ENCODE assay signal across 19 cellular contexts in genomic region chr7:80662252-80662651, GRCh38. TPM values are rescaled to one million over a fixed set of nuclear protein-coding genes. Genes with fewer than 3 reads are reported as not detected.
DNase-seq lines count a peak whose midpoint lies in the region; ATAC-seq, FAIRE-seq and TF ChIP-seq lines count a peak whose summit lies in the region.
"Had no signal": no experiment of that assay in that cellular context is flagged by ENCODE, and none has a peak within 500 bp of the region (broad histone marks: within the 10 kb centered on the region; RNA-seq: fewer than 3 reads in every experiment).

No MANE protein-coding gene starts in this region.

- TF ChIP-seq POLR2A in heart left ventricle (IDR thresholded peaks at IDR 0.05): no peak
- TF ChIP-seq POLR2A in erythroblast (IDR thresholded peaks at IDR 0.05; ENCODE audit: low read length): peak; percentile 54

- H3K27me3 ChIP-seq in heart left ventricle: no peaks in the 10 kb centered on the region
- H3K27me3 ChIP-seq in right atrium auricular region: no peaks in the 10 kb centered on the region
- H3K27me3 ChIP-seq in subcutaneous abdominal adipose tissue (ENCODE audit: control insufficient read depth in 5 of 5, insufficient read depth in 4 of 5, low read length in 5 of 5): no peaks in the 10 kb centered on the region

- ATAC-seq in heart left ventricle (peak in 3 of 4 donors; percentile 12 to 39 (median 34)), GM19455 (IDR thresholded peaks at IDR 0.05; ENCODE audit: unreplicated experiment) (no peak)
- ATAC-seq: CD8-positive, alpha-beta T cell; HCT116 had no signal

- H3K9ac ChIP-seq in kidney (ENCODE audit: low read length in 2 of 2) (no peak overlapping the region), subcutaneous abdominal adipose tissue (ENCODE audit: low read length in 5 of 5) (no peak overlapping the region)

- TF ChIP-seq CTCF in heart left ventricle (IDR thresholded peaks at IDR 0.05) (no peak), right atrium auricular region (IDR thresholded peaks at IDR 0.05) (no peak), kidney (IDR thresholded peaks at IDR 0.05; ENCODE audit: borderline replicate concordance, extremely low read depth, insufficient read depth) (no peak)

- H3K36me3 ChIP-seq in heart left ventricle (peaks cover 3 to 96% (median 83%) of the 10 kb centered on the region in 9 donors), right atrium auricular region (peaks cover 59% of the 10 kb centered on the region), kidney (ENCODE audit: control insufficient read depth in 1 of 2, insufficient read depth in 2 of 2, low read length in 2 of 2) (no peaks in the 10 kb centered on the region), subcutaneous abdominal adipose tissue (ENCODE audit: control insufficient read depth in 5 of 5, insufficient read depth in 5 of 5, low read length in 5 of 5) (peaks cover 59 to 93% (median 70%) of the 10 kb centered on the region in 5 donors)

- H3K4me1 ChIP-seq in heart left ventricle: peaks cover 4 to 58% (median 33%) of the 10 kb centered on the region in 12 donors
- peaks cover 0 to 24% of the 10 kb centered on the region in 2 donors for H3K4me1 ChIP-seq in right atrium auricular region
- H3K4me1 ChIP-seq in kidney (ENCODE audit: control insufficient read depth in 1 of 2, insufficient read depth in 1 of 2, low read depth in 1 of 2, low read length in 2 of 2): no peaks in the 10 kb centered on the region
- peaks cover 3 to 72% (median 55%) of the 10 kb centered on the region in 5 donors for H3K4me1 ChIP-seq in subcutaneous abdominal adipose tissue (ENCODE audit: control insufficient read depth in 5 of 5, insufficient read depth in 5 of 5, low read length in 5 of 5)
- H3K4me1 ChIP-seq: Caco-2 had no signal

- FAIRE-seq in kidney (lab: Jason Lieb, UNC): no peak
- FAIRE-seq: G401.6, GM12892, GM19239 had no signal

- 63 to 78% (median 66%) methylated on average over 12 to 13 of the region's 13 CpGs for WGBS in heart left ventricle, 4 donors

- intact Hi-C loops in heart left ventricle (cut with DNase I): loop anchor here in 3 of 10 donors (2.0 to 5.0 kb wide), 3 partner anchors 145 to 235 kb away; no protein-coding TSS in a partner anchor
- intact Hi-C loops in kidney (cut with DNase I): loop anchor here (10.0 kb wide), 1 partner anchor 227 kb away; no protein-coding TSS in a partner anchor

- DNase-seq in heart left ventricle (peak in 1 of 5 donors; percentile 21), right atrium auricular region (ENCODE audit: low spot score) (no peak), erythroblast (lab: John Stamatoyannopoulos, UW) (no peak), kidney (peak; percentile 41)
- no peak for DNase-seq in activated naive CD4-positive, alpha-beta T cell treated with anti-CD3 and anti-CD28 coated beads, Interleukin-2, amount 50 U/mL, for 16 hours
- DNase-seq: C1 segment of cervical spinal cord; Caco-2; CD4-positive, CD25-positive, alpha-beta regulatory T cell; CD8-positive, alpha-beta T cell; DMS153; DND-41; H9 had no signal

- H3K9me3 ChIP-seq in heart left ventricle (no peaks in the 10 kb centered on the region), right atrium auricular region (no peaks in the 10 kb centered on the region), kidney (ENCODE audit: control insufficient read depth in 1 of 2, low read length in 2 of 2) (no peaks in the 10 kb centered on the region), subcutaneous abdominal adipose tissue (ENCODE audit: control insufficient read depth in 5 of 5, low read length in 5 of 5) (no peaks in the 10 kb centered on the region)
- H3K9me3 ChIP-seq: Caco-2 had no signal

- H3K4me3 ChIP-seq in heart left ventricle: no peak overlapping the region
- no peak overlapping the region for H3K4me3 ChIP-seq in right atrium auricular region
- no peak overlapping the region for H3K4me3 ChIP-seq in kidney (ENCODE audit: low read length in 2 of 2)
- no peak overlapping the region for H3K4me3 ChIP-seq in subcutaneous abdominal adipose tissue (ENCODE audit: low read depth in 1 of 5, low read length in 5 of 5)
- H3K4me3 ChIP-seq: GM23338 had no signal

- H3K27ac ChIP-seq in heart left ventricle (peak overlapping the region in 1 of 12 donors; percentile 15), right atrium auricular region (no peak overlapping the region), kidney (ENCODE audit: low read depth in 2 of 2, low read length in 2 of 2) (no peak overlapping the region), subcutaneous abdominal adipose tissue (ENCODE audit: low read depth, low read length) (peak overlapping the region; percentile 49)

RNA-seq across cellular contexts. Expression of gene CD36, which starts 23.8 kb away (rescaled TPM):
- total RNA-seq in heart left ventricle (1,000 to 10,000 TPM in 7 of 9 donors, 100 to 1,000 TPM in 2; 891 to 1,960 (median 1,108) TPM), right atrium auricular region (1,000 to 10,000 TPM in 1 of 2 donors, 100 to 1,000 TPM in 1; 421 to 1,029 TPM), kidney (10.0 TPM)
- polyA plus RNA-seq in heart left ventricle (100 to 1,000 TPM; 289 to 529 TPM), kidney (ENCODE audit: insufficient read depth, low read depth, low replicate concordance) (6.7 TPM)
- total RNA-seq: Caco-2 had no signal

Comparison
In these comparisons a context has a peak if more than half of its experiments do, and no peak if none do; other contexts are left out.
1. RNA of gene CD36, which starts 23.8 kb away (total RNA-seq): 891 to 1,960 TPM in heart left ventricle and 421 to 1,029 TPM in right atrium auricular region; 10.0 TPM in kidney (single experiment); every median in the first group is over 10 times any median in the second.